23 cellular contexts compared by ENCODE assay signal in the genomic region with DNA sequence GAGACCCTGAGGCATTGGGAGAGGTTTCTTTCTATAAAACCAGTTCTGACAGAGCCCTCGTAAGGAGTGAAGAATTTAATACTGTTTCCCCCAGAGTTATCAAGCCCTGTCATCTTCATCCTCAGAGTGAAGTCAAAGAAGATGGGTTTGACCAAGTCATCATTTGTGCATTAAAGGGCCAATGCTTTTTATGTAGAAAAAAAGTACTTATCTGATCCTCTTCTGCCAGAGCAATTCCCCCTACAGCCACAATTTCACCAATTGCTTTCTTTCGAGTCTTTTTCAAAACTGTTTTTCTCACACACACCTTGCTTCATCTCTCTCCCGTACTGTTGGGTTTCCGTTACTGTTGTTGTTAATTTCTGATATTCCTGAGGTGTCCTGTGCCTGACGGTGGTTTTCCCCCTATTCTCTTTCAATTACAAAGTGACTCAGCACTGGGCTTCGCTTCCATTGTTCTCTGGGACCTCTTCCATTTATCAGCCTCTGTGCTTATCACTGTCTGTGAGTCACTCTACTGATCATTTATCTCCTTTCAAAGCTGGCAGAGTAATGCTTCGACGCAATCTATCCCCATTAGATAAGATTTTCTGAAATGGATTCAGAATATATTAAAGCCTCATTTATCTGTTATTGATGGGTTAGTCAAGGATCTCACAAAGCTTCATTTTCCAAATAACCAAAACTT.
DNase-seq lines count a peak whose midpoint lies in the region; ATAC-seq, FAIRE-seq and TF ChIP-seq lines count a peak whose summit lies in the region.
"Had no signal": no experiment of that assay in that cellular context is flagged by ENCODE, and none has a peak within 500 bp of the region (broad histone marks: within the 10 kb centered on the region; RNA-seq: fewer than 3 reads in every experiment).

No MANE protein-coding gene starts in this region.

- H3K23ac ChIP-seq in H1 (ENCODE audit: insufficient read length), result no peak overlapping the region

- H3K36me3 Mint-ChIP-seq in Caco-2 (ENCODE audit: insufficient read depth, unreplicated experiment), result no peaks in the 10 kb centered on the region
- H3K36me3 Mint-ChIP-seq: natural killer cell treated with Interleukin-12 subunit alpha and Interleukin-12 subunit beta and Interleukin-15 and Interleukin-18, amount 100 ng/mL, for 72 hours had no signal

- H3K27ac ChIP-seq in H1 (ENCODE audit: low read depth, low read length), result no peak overlapping the region
- H3K27ac ChIP-seq: heart left ventricle, vagina had no signal

- no peak overlapping the region for H3K56ac ChIP-seq in H1 (replicated peaks; ENCODE audit: insufficient read length, low read depth, low read length)

- ATAC-seq in GM18909 (IDR thresholded peaks at IDR 0.05; ENCODE audit: poor library complexity, unreplicated experiment), result no peak
- ATAC-seq: heart left ventricle had no signal

- no peak overlapping the region for H2AK5ac ChIP-seq in H1 (ENCODE audit: low read depth, low read length)

- TF ChIP-seq CTCF in Caco-2 (IDR thresholded peaks at IDR 0.05; ENCODE audit: insufficient read depth in 1 of 2, low read depth in 1 of 2, low read length in 1 of 2, severe bottlenecking in 1 of 2, unreplicated experiment in 1 of 2) (no peak), H1 (IDR thresholded peaks at IDR 0.05; ENCODE audit: control extremely low read depth in 1 of 3, insufficient read depth in 1 of 3, low read depth in 1 of 3, low read length in 3 of 3) (no peak)

- H4K8ac ChIP-seq in H1 (ENCODE audit: extremely low read depth, insufficient read depth, low read length), result no peak overlapping the region

- FAIRE-seq in H1 (lab: Jason Lieb, UNC) (peak; percentile 58), GM19239 (lab: Jason Lieb, UNC) (no peak)
- FAIRE-seq: GM12891, kidney, TTC549 had no signal

- H3K79me2 ChIP-seq in H1 (ENCODE audit: control insufficient read depth in 1 of 2, insufficient read depth in 2 of 2, low read length in 2 of 2), result no peaks in the 10 kb centered on the region

- no peak overlapping the region for H3K18ac ChIP-seq in H1 (ENCODE audit: extremely low read depth, low read length)

- H3K4me3 ChIP-seq in Caco-2 (ENCODE audit: low read depth, low read length), result no peak overlapping the region
- H3K4me3 ChIP-seq in H1 (ENCODE audit: extremely low read depth in 1 of 4, insufficient read depth in 2 of 4, low read depth in 3 of 4, low read length in 4 of 4), result no peak overlapping the region
- H3K4me3 ChIP-seq: heart left ventricle, smooth muscle cell, vagina had no signal

- H3K4me1 ChIP-seq in Caco-2 (0 out of 2 replicates have a peak, but pooled peaks cover 9% of the 10 kb centered on the region), H1 (replicated peaks in 1 of 4; ENCODE audit: control insufficient read depth in 3 of 4, insufficient read depth in 4 of 4, low read length in 3 of 4) (peaks cover 1 to 11% (median 7%) of the 10 kb centered on the region in 4 experiments; a peak in 5 of 7 replicates)
- H3K4me1 ChIP-seq: heart left ventricle, vagina had no signal

- H3K27ac Mint-ChIP-seq in Caco-2 (ENCODE audit: unreplicated experiment), result peak overlapping the region; percentile 65
- H3K27ac Mint-ChIP-seq: natural killer cell treated with Interleukin-12 subunit alpha and Interleukin-12 subunit beta and Interleukin-15 and Interleukin-18, amount 100 ng/mL, for 72 hours had no signal

- CTCF ChIA-PET in Caco-2 (lab: Charles Lee) (no interaction called here), H1 (lab: Charles Lee; ENCODE audit: partially characterized antibody) (interaction anchor here (0.6 to 2.4 kb wide), 6 partner anchors 9 to 225 kb away, joined by 3 to 6 read pairs (median 4); no protein-coding TSS in a partner anchor)

- no peaks in the 10 kb centered on the region for H3K23me2 ChIP-seq in H1 (ENCODE audit: low read depth, low read length)

- H2BK5ac ChIP-seq in H1 (ENCODE audit: low read depth, low read length), result no peak overlapping the region; the same call in 1 of the 2 replicates

- H2BK120ac ChIP-seq in H1 (replicated peaks; ENCODE audit: low read depth, low read length), result no peak overlapping the region

- no peak for DNase-seq in Caco-2
- DNase-seq in NCI-H226, result peak; percentile 87
- peak in 1 of 2 experiments; percentile 5 for DNase-seq in H1 (ENCODE audit: low read depth in 1 of 2, low spot score in 2 of 2)
- DNase-seq in kidney glomerular epithelial cell (lab: John Stamatoyannopoulos, UW), result peak; percentile 54
- no peak for DNase-seq in GM19239 (ENCODE audit: insufficient read length, low spot score)
- DNase-seq in OCI-M2 (lab: John Stamatoyannopoulos, UW; ENCODE audit: unreplicated experiment), result no peak
- no peak for DNase-seq in medulla oblongata (ENCODE audit: extremely low spot score)
- DNase-seq: activated CD4-positive, alpha-beta T cell treated with anti-CD3 and anti-CD28 coated beads for 48 hours; activated CD8-positive, alpha-beta memory T cell treated with anti-CD3 and anti-CD28 coated beads, Interleukin-2, amount 50 U/mL, for 48 hours; activated gamma-delta T cell; effector memory CD4-positive, alpha-beta T cell; heart left ventricle; Kasumi-1; kidney; mesenchymal stem cell; NCI-H1092 treated with DMSO at 0.1 percent for 48 hours; NCI-H526 treated with DMSO at 0.1 percent for 48 hours had no signal

- H3K4me1 Mint-ChIP-seq in Caco-2 (ENCODE audit: low read depth, unreplicated experiment), result peaks cover 7% of the 10 kb centered on the region

- POLR2A ChIA-PET in Caco-2 (lab: Charles Lee), result no interaction called here
- POLR2A ChIA-PET in H1 (lab: Charles Lee; ENCODE audit: partially characterized antibody), result no interaction called here

- H3K4ac ChIP-seq in H1 (replicated peaks; ENCODE audit: insufficient read length, low read depth, low read length), result no peak overlapping the region

- 70% methylated on average over 8 of the region's 8 CpGs; no CpG with 5 or more reads in 1 of the 2 experiments for WGBS in H1 (ENCODE audit: extremely low coverage in 1 of 2, insufficient coverage in 1 of 2, insufficient read length in 1 of 2, insufficient replicate concordance in 2 of 2, low coverage in 1 of 2, low lambda C conversion rate in 2 of 2, missing lambda C conversion rate in 1 of 2), 2 experiments

- peak overlapping the region in 1 of 2 experiments; percentile 11; a peak in 1 of 4 replicates for H3K4me2 ChIP-seq in H1 (ENCODE audit: insufficient read depth in 1 of 2, low read depth in 2 of 2, low read length in 2 of 2)
- H3K4me2 ChIP-seq: smooth muscle cell had no signal

- no peak overlapping the region for H3K4me3 Mint-ChIP-seq in Caco-2 (ENCODE audit: unreplicated experiment)
- H3K4me3 Mint-ChIP-seq: natural killer cell treated with Interleukin-12 subunit alpha and Interleukin-12 subunit beta and Interleukin-15 and Interleukin-18, amount 100 ng/mL, for 72 hours had no signal

- no peaks in the 10 kb centered on the region for H3K9me3 ChIP-seq in Caco-2
- H3K9me3 ChIP-seq in H1 (ENCODE audit: insufficient read depth in 2 of 2, low read depth in 1 of 2, low read length in 1 of 2), result no peaks in the 10 kb centered on the region; a peak in 1 of 4 replicates
- H3K9me3 ChIP-seq: vagina had no signal

- H3K14ac ChIP-seq in H1 (ENCODE audit: insufficient read length), result no peak overlapping the region

- peak overlapping the region in 2 of 4 experiments; percentile 8 to 32; a peak in 1 of 7 replicates for H3K9ac ChIP-seq in H1 (replicated peaks in 1 of 4; ENCODE audit: extremely low read depth in 1 of 4, low read depth in 3 of 4, low read length in 3 of 4)

- H2AFZ ChIP-seq in H1 (ENCODE audit: low read length), result peak overlapping the region; percentile 33; the same call in 1 of the 2 replicates

- no peaks in the 10 kb centered on the region for H3K27me3 ChIP-seq in Caco-2 (replicated peaks; ENCODE audit: control insufficient read depth, insufficient read depth, low read length)
- no peaks in the 10 kb centered on the region for H3K27me3 ChIP-seq in H1 (replicated peaks in 1 of 4; ENCODE audit: control insufficient read depth in 3 of 4, extremely low read depth in 1 of 4, insufficient read depth in 3 of 4, low read length in 3 of 4)
- H3K27me3 ChIP-seq: heart left ventricle, vagina had no signal

- no peak overlapping the region for H2BK12ac ChIP-seq in H1 (ENCODE audit: low read depth, low read length)

- H4K5ac ChIP-seq in H1 (ENCODE audit: insufficient read length, low read depth, low read length), result no peak overlapping the region

- H3K79me1 ChIP-seq in H1 (ENCODE audit: low read depth, low read length), result no peaks in the 10 kb centered on the region

- no peaks in the 10 kb centered on the region for H3K9me3 Mint-ChIP-seq in Caco-2 (ENCODE audit: unreplicated experiment)
- H3K9me3 Mint-ChIP-seq: natural killer cell treated with Interleukin-12 subunit alpha and Interleukin-12 subunit beta and Interleukin-15 and Interleukin-18, amount 100 ng/mL, for 72 hours had no signal

- H2BK20ac ChIP-seq in H1 (ENCODE audit: low read length), result no peak overlapping the region; the same call in 1 of the 2 replicates

- intact Hi-C loops in Caco-2 (cut with micrococcal nuclease; ENCODE audit: unreplicated experiment), result no loop called here

- TF ChIP-seq EP300 in H1 (IDR thresholded peaks at IDR 0.05; ENCODE audit: borderline replicate concordance in 1 of 2, low read depth in 2 of 2, low read length in 2 of 2), result no peak

- TF ChIP-seq RAD21 in H1 (IDR thresholded peaks at IDR 0.05 in 1 of 2, conservative IDR thresholded peaks at IDR 0.05 in 1 of 2; ENCODE audit: low read depth in 2 of 2, low read length in 2 of 2), result no peak

- peak overlapping the region; percentile 95; the same call in 1 of the 2 replicates for H2BK15ac ChIP-seq in H1 (ENCODE audit: low read length)

- no peak for TF ChIP-seq POLR2A in H1 (IDR thresholded peaks at IDR 0.05; ENCODE audit: control extremely low read depth in 1 of 2, low read depth in 2 of 2, low read length in 2 of 2)

- H3K36me3 ChIP-seq in Caco-2 (ENCODE audit: control insufficient read depth, insufficient read depth, low read length) (no peaks in the 10 kb centered on the region), H1 (ENCODE audit: control insufficient read depth in 2 of 4, insufficient read depth in 4 of 4, low read length in 3 of 4) (no peaks in the 10 kb centered on the region)
- H3K36me3 ChIP-seq: heart left ventricle, vagina had no signal

- H4K20me1 ChIP-seq in H1 (replicated peaks in 1 of 2; ENCODE audit: control insufficient read depth in 1 of 2, insufficient read depth in 2 of 2, low read length in 2 of 2), result no peaks in the 10 kb centered on the region

- no peak overlapping the region for H4K91ac ChIP-seq in H1 (replicated peaks; ENCODE audit: insufficient read length, low read length)

- no TSS peak for BruUV-seq in Caco-2 (replicated peaks; lab: Mats Ljungman, UMichigan)

- H3K27me3 Mint-ChIP-seq in Caco-2 (ENCODE audit: insufficient read depth, unreplicated experiment), result no peaks in the 10 kb centered on the region
- H3K27me3 Mint-ChIP-seq: natural killer cell treated with Interleukin-12 subunit alpha and Interleukin-12 subunit beta and Interleukin-15 and Interleukin-18, amount 100 ng/mL, for 72 hours had no signal

TF ChIP-seq in H1, 55 proteins besides CTCF, POLR2A, EP300 and RAD21 (continues in another document):
- TF ChIP-seq NRF1 (IDR thresholded peaks at IDR 0.05; ENCODE audit: low read depth, low read length) (no peak), MAFK (IDR thresholded peaks at IDR 0.05; ENCODE audit: low read depth, low read length) (peak; percentile 77; the same call in 1 of the 2 replicates), HDAC2 (IDR thresholded peaks at IDR 0.05; ENCODE audit: borderline replicate concordance in 1 of 2, low read depth in 2 of 2, low read length in 2 of 2) (no peak)

Comparison
In these comparisons a context has a peak if more than half of its experiments do, and no peak if none do; other contexts are left out.
1. DNase-seq: peak in NCI-H226 (single experiment) and kidney glomerular epithelial cell (single experiment); none in Caco-2 (0 of 2), GM19239 (single experiment), OCI-M2 (single experiment) and medulla oblongata (single experiment).